25 cellular contexts compared by ENCODE assay signal in genomic region chr21:25835397-25835796, GRCh38.
"Had no signal": no experiment of that assay in that cellular context is flagged by ENCODE, and none has a peak within 500 bp of the region (broad histone marks: within the 10 kb centered on the region; RNA-seq: fewer than 3 reads in every experiment).

No MANE protein-coding gene starts in this region.

- H3K4me3 ChIP-seq: coronary artery, left ventricle myocardium inferior, pancreas, psoas muscle, right atrium auricular region, suprapubic skin, tibial nerve, uterus had no signal

- DNase-seq: activated CD8-positive, alpha-beta memory T cell treated with anti-CD3 and anti-CD28 coated beads for 24 hours; activated CD8-positive, alpha-beta memory T cell treated with anti-CD3 and anti-CD28 coated beads, Interleukin-2, amount 50 U/mL, for 48 hours; activated naive CD4-positive, alpha-beta T cell treated with Interleukin-2 at 50 U/mL for 16 hours; activated naive CD8-positive, alpha-beta T cell treated with anti-CD3 and anti-CD28 coated beads for 36 hours; activated T-cell treated with anti-CD3 and anti-CD28 coated beads, Interleukin-2, amount 50 U/mL, for 4 hours; amygdala; cerebellar nuclear complex; foreskin keratinocyte; immature natural killer cell; kidney glomerular epithelial cell; left ventricle myocardium inferior; mammary epithelial cell; pancreas; psoas muscle; stimulated activated CD4-positive, alpha-beta T cell treated with anti-CD3 and anti-CD28 coated beads, Interleukin-1b, Interleukin-23, amount 100 ng/mL, for 48 hours; T1000; uterus had no signal

- H3K36me3 ChIP-seq: left ventricle myocardium inferior, pancreas, right atrium auricular region, suprapubic skin, tibial nerve, uterus had no signal

- ATAC-seq: activated T-cell treated with anti-CD3 and anti-CD28 coated beads, Interleukin-2, amount 50 U/mL, for 4 hours; foreskin keratinocyte; pancreas; psoas muscle; WTC11 had no signal

- H3K27me3 ChIP-seq: pancreas, right atrium auricular region, suprapubic skin, tibial nerve, uterus had no signal

- H3K4me1 Mint-ChIP-seq: activated naive CD8-positive, alpha-beta T cell treated with anti-CD3 and anti-CD28 coated beads for 36 hours; WTC11 had no signal

- H3K4me1 ChIP-seq: foreskin keratinocyte, left ventricle myocardium inferior, pancreas, psoas muscle, right atrium auricular region, tibial nerve, uterus had no signal

- H3K36me3 Mint-ChIP-seq: activated naive CD8-positive, alpha-beta T cell treated with anti-CD3 and anti-CD28 coated beads for 36 hours; immature natural killer cell had no signal

- H3K27ac Mint-ChIP-seq: activated naive CD8-positive, alpha-beta T cell treated with anti-CD3 and anti-CD28 coated beads for 36 hours; immature natural killer cell; stimulated activated naive CD8-positive, alpha-beta T cell treated with anti-CD3 and anti-CD28 coated beads, Interleukin-15, Interleukin-2, amounts not matched to agents 100 ng/mL and 50 ng/mL, for 24 hours; T-helper 1 cell treated with Interleukin-12 subunit alpha and Interleukin-12 subunit beta and Interleukin-4 antibody, amounts not matched to agents 30 μg/mL and 1 μg/mL, for 36 hours; WTC11 had no signal

- H3K27ac ChIP-seq: coronary artery, epithelial cell of prostate, foreskin keratinocyte, left ventricle myocardium inferior, pancreas, psoas muscle, right atrium auricular region, suprapubic skin, tibial nerve, uterus had no signal

- H3K4me3 Mint-ChIP-seq: activated naive CD8-positive, alpha-beta T cell treated with anti-CD3 and anti-CD28 coated beads for 36 hours; activated T-cell treated with anti-CD3 and anti-CD28 coated beads, Interleukin-2, amount 50 U/mL, for 4 hours; immature natural killer cell; stimulated activated naive CD8-positive, alpha-beta T cell treated with anti-CD3 and anti-CD28 coated beads, Interleukin-15, Interleukin-2, amounts not matched to agents 100 ng/mL and 50 ng/mL, for 24 hours; T-helper 1 cell treated with Interleukin-12 subunit alpha and Interleukin-12 subunit beta and Interleukin-4 antibody, amounts not matched to agents 30 μg/mL and 1 μg/mL, for 36 hours; WTC11 had no signal

- H3K27me3 Mint-ChIP-seq: activated naive CD8-positive, alpha-beta T cell treated with anti-CD3 and anti-CD28 coated beads for 36 hours; stimulated activated naive CD8-positive, alpha-beta T cell treated with anti-CD3 and anti-CD28 coated beads, Interleukin-15, Interleukin-2, amounts not matched to agents 100 ng/mL and 50 ng/mL, for 24 hours had no signal

- H3K9me3 ChIP-seq: pancreas, psoas muscle, uterus had no signal
